ENCODE assay signal across 10 cellular contexts in genomic region chr17:27282054-27282501, GRCh38. TPM values are rescaled to one million over a fixed set of nuclear protein-coding genes. Genes with fewer than 3 reads are reported as not detected.
DNase-seq lines count a peak whose midpoint lies in the region; ATAC-seq and TF ChIP-seq lines count a peak whose summit lies in the region.
"Had no signal": no experiment of that assay in that cellular context is flagged by ENCODE, and none has a peak within 500 bp of the region (broad histone marks: within the 10 kb centered on the region; RNA-seq: fewer than 3 reads in every experiment).

No MANE protein-coding gene starts in this region.

- no peaks in the 10 kb centered on the region for H3K9me3 ChIP-seq in MM.1S (replicated peaks; ENCODE audit: insufficient read depth, low read length)
- H3K9me3 ChIP-seq in heart right ventricle = no peaks in the 10 kb centered on the region
- H3K9me3 ChIP-seq: MG63 had no signal

- H3K79me2 ChIP-seq in MM.1S (ENCODE audit: low read length) = no peaks in the 10 kb centered on the region

- intact Hi-C loops in heart right ventricle (cut with DNase I) = no loop called here

- CTCF ChIA-PET in activated naive CD4-positive, alpha-beta T cell treated with anti-CD3 and anti-CD28 coated beads, Interleukin-2, amount 10 ng/mL, durations not matched to agents 7 days and 5 days (lab: Charles Lee) = no interaction called here

- H3K4me3 Mint-ChIP-seq in activated naive CD4-positive, alpha-beta T cell treated with anti-CD3 and anti-CD28 coated beads, Interleukin-2, amount 10 ng/mL, durations not matched to agents 7 days and 5 days = no peak overlapping the region
- H3K4me3 Mint-ChIP-seq: CD4-positive, CD25-positive, alpha-beta regulatory T cell had no signal

- no peaks in the 10 kb centered on the region for H3F3A ChIP-seq in MM.1S (ENCODE audit: insufficient read depth, low read length)

- H3K4me2 ChIP-seq in MM.1S (ENCODE audit: low read depth, low read length) = no peak overlapping the region

- no peaks in the 10 kb centered on the region for H4K20me1 ChIP-seq in MM.1S (ENCODE audit: insufficient read depth, low read length)

- H3K27me3 ChIP-seq in MM.1S (replicated peaks; ENCODE audit: insufficient read depth, low read length) = no peaks in the 10 kb centered on the region
- H3K27me3 ChIP-seq in heart right ventricle = no peaks in the 10 kb centered on the region

- DNase-seq in AML-193 (lab: John Stamatoyannopoulos, UW) = peak; percentile 64 to 66
- DNase-seq in MM.1S = peak; percentile 18
- DNase-seq in heart right ventricle = no peak
- DNase-seq in DMS 273 (lab: John Stamatoyannopoulos, UW; ENCODE audit: unreplicated experiment) = no peak
- no peak for DNase-seq in GM19240 (ENCODE audit: insufficient read length, low spot score)
- DNase-seq in activated naive CD4-positive, alpha-beta T cell treated with anti-CD3 and anti-CD28 coated beads, Interleukin-2, amount 10 ng/mL, durations not matched to agents 7 days and 5 days = no peak
- DNase-seq in stimulated activated naive CD8-positive, alpha-beta T cell treated with anti-CD3 and anti-CD28 coated beads, Interleukin-15, Interleukin-2, amounts not matched to agents 100 U/mL and 50 U/mL, for 24 hours = no peak
- DNase-seq: CD4-positive, CD25-positive, alpha-beta regulatory T cell; MG63 had no signal

- H3K4me1 ChIP-seq in MM.1S (ENCODE audit: low read length) (peaks cover 11% of the 10 kb centered on the region; the same call in 1 of the 2 replicates), heart right ventricle (peaks cover 0 to 80% (median 12%) of the 10 kb centered on the region in 9 donors)

- no peak overlapping the region for H3K9ac ChIP-seq in MM.1S (ENCODE audit: low read length)

- H3K9me3 Mint-ChIP-seq in activated naive CD4-positive, alpha-beta T cell treated with anti-CD3 and anti-CD28 coated beads, Interleukin-2, amount 10 ng/mL, durations not matched to agents 7 days and 5 days = no peaks in the 10 kb centered on the region
- H3K9me3 Mint-ChIP-seq: CD4-positive, CD25-positive, alpha-beta regulatory T cell had no signal

- H3K4me3 ChIP-seq in MM.1S (ENCODE audit: low read length) (no peak overlapping the region), heart right ventricle (no peak overlapping the region)
- H3K4me3 ChIP-seq: MG63 had no signal

- no peak overlapping the region for H3K27ac Mint-ChIP-seq in activated naive CD4-positive, alpha-beta T cell treated with anti-CD3 and anti-CD28 coated beads, Interleukin-2, amount 10 ng/mL, durations not matched to agents 7 days and 5 days
- H3K27ac Mint-ChIP-seq: CD4-positive, CD25-positive, alpha-beta regulatory T cell had no signal

- TF ChIP-seq CTCF in MM.1S (IDR thresholded peaks at IDR 0.05; ENCODE audit: low read length) (no peak), heart right ventricle (IDR thresholded peaks at IDR 0.05) (no peak)

- H3K9me2 ChIP-seq in MM.1S (replicated peaks; ENCODE audit: insufficient read depth, low read length) = no peaks in the 10 kb centered on the region

- peaks cover 3% of the 10 kb centered on the region for H3K4me1 Mint-ChIP-seq in activated naive CD4-positive, alpha-beta T cell treated with anti-CD3 and anti-CD28 coated beads, Interleukin-2, amount 10 ng/mL, durations not matched to agents 7 days and 5 days

- no peak overlapping the region for H3K27ac ChIP-seq in MM.1S (ENCODE audit: low read length)
- H3K27ac ChIP-seq in heart right ventricle = peak overlapping the region in 4 of 10 donors; percentile 8 to 82 (median 34)

- no peak overlapping the region for H2AFZ ChIP-seq in MM.1S (ENCODE audit: low read length)

- 76 to 86% methylated on average over 1 of the region's 1 CpG for WGBS in heart right ventricle, 2 donors

- peaks cover 12% of the 10 kb centered on the region for H3K27me3 Mint-ChIP-seq in activated naive CD4-positive, alpha-beta T cell treated with anti-CD3 and anti-CD28 coated beads, Interleukin-2, amount 10 ng/mL, durations not matched to agents 7 days and 5 days

- no peaks in the 10 kb centered on the region for H3K36me3 Mint-ChIP-seq in activated naive CD4-positive, alpha-beta T cell treated with anti-CD3 and anti-CD28 coated beads, Interleukin-2, amount 10 ng/mL, durations not matched to agents 7 days and 5 days
- H3K36me3 Mint-ChIP-seq: CD4-positive, CD25-positive, alpha-beta regulatory T cell had no signal

- no peaks in the 10 kb centered on the region for H3K36me3 ChIP-seq in MM.1S (replicated peaks; ENCODE audit: insufficient read depth, low read length)
- H3K36me3 ChIP-seq in heart right ventricle = no peaks in the 10 kb centered on the region
- H3K36me3 ChIP-seq: MG63 had no signal

- ATAC-seq in GM21381 (IDR thresholded peaks at IDR 0.05; ENCODE audit: unreplicated experiment) (peak; percentile 74), heart right ventricle (peak in 7 of 8 donors; percentile 46 to 93 (median 76))
- ATAC-seq in stimulated activated naive CD8-positive, alpha-beta T cell treated with anti-CD3 and anti-CD28 coated beads, Interleukin-15, Interleukin-2, amounts not matched to agents 100 U/mL and 50 U/mL, for 24 hours = no peak

RNA-seq across cellular contexts. Expression of gene WSB1, which starts 11.8 kb away (rescaled TPM):
- 10 to 100 TPM; 50.0 to 94.2 (median 60.5) TPM for total RNA-seq in heart right ventricle
- polyA plus RNA-seq in heart right ventricle = 100 to 1,000 TPM in 1 of 2 donors, 10 to 100 TPM in 1; 42.5 to 125 TPM

Comparison
In these comparisons a context has a peak if more than half of its experiments do, and no peak if none do; other contexts are left out.
1. DNase-seq: peak in AML-193 (2 of 2) and MM.1S (single experiment); none in heart right ventricle (0 of 2), DMS 273 (single experiment), GM19240 (single experiment), activated naive CD4-positive, alpha-beta T cell treated with anti-CD3 and anti-CD28 coated beads, Interleukin-2, amount 10 ng/mL, durations not matched to agents 7 days and 5 days (single experiment) and stimulated activated naive CD8-positive, alpha-beta T cell treated with anti-CD3 and anti-CD28 coated beads, Interleukin-15, Interleukin-2, amounts not matched to agents 100 U/mL and 50 U/mL, for 24 hours (single experiment).